31 cellular contexts compared by ENCODE assay signal in genomic region chrY:20586161-20586560, GRCh38. TPM values are rescaled to one million over a fixed set of nuclear protein-coding genes. Genes with fewer than 3 reads are reported as not detected.
"Had no signal": no experiment of that assay in that cellular context is flagged by ENCODE, and none has a peak within 500 bp of the region (broad histone marks: within the 10 kb centered on the region; RNA-seq: fewer than 3 reads in every experiment).

No MANE protein-coding gene starts in this region.

- H3K36me3 ChIP-seq: right lobe of liver, vagina had no signal

- H3K4me1 Mint-ChIP-seq: brain, nephron had no signal

- H3K36me3 Mint-ChIP-seq: brain, type B pancreatic cell had no signal

- ATAC-seq: effector memory CD8-positive, alpha-beta T cell; left cardiac atrium; left ventricle myocardium superior; right lobe of liver; stimulated activated naive CD8-positive, alpha-beta T cell treated with anti-CD3 and anti-CD28 coated beads, Interleukin-15, Interleukin-2, amounts not matched to agents 100 U/mL and 50 U/mL, for 24 hours had no signal

- H3K9me3 ChIP-seq: right lobe of liver, vagina had no signal

- DNase-seq: activated CD4-positive, alpha-beta T cell treated with anti-CD3 and anti-CD28 coated beads for 4 hours; activated CD4-positive, alpha-beta T cell treated with anti-CD3 and anti-CD28 coated beads, Interleukin-2, amount 50 U/mL, for 4 hours; activated gamma-delta T cell; activated naive CD4-positive, alpha-beta T cell treated with anti-CD3 and anti-CD28 coated beads, Interleukin-2, amount 50 U/mL, for 16 hours; activated T-cell treated with anti-CD3 and anti-CD28 coated beads, Interleukin-2, amount 50 U/mL, for 1 hour; anterior cingulate cortex; cortex of kidney; effector memory CD8-positive, alpha-beta T cell; erythroblast; head of caudate nucleus; hippocampal formation; left cardiac atrium; left ventricle myocardium superior; mammary epithelial cell; right lobe of liver; stimulated activated CD4-positive, alpha-beta T cell treated with anti-CD3 and anti-CD28 coated beads, Interleukin-12 subunit alpha, Interleukin-12 subunit beta, amount 100 ng/mL, for 4 hours; stimulated activated CD4-positive, alpha-beta T cell treated with anti-CD3 and anti-CD28 coated beads, Interleukin-4, amount 100 ng/mL, for 1 hour; stimulated activated naive CD8-positive, alpha-beta T cell treated with anti-CD3 and anti-CD28 coated beads, Interleukin-15, Interleukin-2, amounts not matched to agents 100 U/mL and 50 U/mL, for 24 hours; substantia nigra; T-helper 1 cell had no signal

- H3K27ac Mint-ChIP-seq: activated T-helper 1 cell treated with anti-CD3 and anti-CD28 coated beads, Interleukin-12 subunit alpha, Interleukin-12 subunit beta, Interleukin-2, Interleukin-4 antibody, amounts not matched to agents 30 ng/mL and 10 ng/mL and 1 ng/mL, durations not matched to agents 14 hours and 24 hours and 36 hours; brain; nephron; type B pancreatic cell had no signal

- H3K4me3 ChIP-seq: right lobe of liver, skin epidermis, vagina had no signal

- H3K27me3 ChIP-seq: right lobe of liver, vagina had no signal

- H3K4me3 Mint-ChIP-seq: activated T-helper 1 cell treated with anti-CD3 and anti-CD28 coated beads, Interleukin-12 subunit alpha, Interleukin-12 subunit beta, Interleukin-2, Interleukin-4 antibody, amounts not matched to agents 30 ng/mL and 10 ng/mL and 1 ng/mL, durations not matched to agents 14 hours and 24 hours and 36 hours; brain; effector memory CD8-positive, alpha-beta T cell; nephron; type B pancreatic cell had no signal

- H3K9me3 Mint-ChIP-seq: activated T-helper 1 cell treated with anti-CD3 and anti-CD28 coated beads, Interleukin-12 subunit alpha, Interleukin-12 subunit beta, Interleukin-2, Interleukin-4 antibody, amounts not matched to agents 30 ng/mL and 10 ng/mL and 1 ng/mL, durations not matched to agents 14 hours and 24 hours and 36 hours; brain; effector memory CD8-positive, alpha-beta T cell; nephron; type B pancreatic cell had no signal

- H3K4me1 ChIP-seq: right lobe of liver, vagina had no signal

- H3K27ac ChIP-seq: right lobe of liver, skin epidermis, vagina had no signal

- H3K27me3 Mint-ChIP-seq: brain; effector memory CD8-positive, alpha-beta T cell; type B pancreatic cell had no signal

RNA-seq across cellular contexts. Expression of gene EIF1AY, which starts 10.6 kb away (rescaled TPM):
- total RNA-seq: cardiac septum, cerebellum, mammary epithelial cell, osteocyte, posterior vena cava, vagina had no signal
- polyA plus RNA-seq: keratinocyte, mammary epithelial cell had no signal
